In the genomic region with DNA sequence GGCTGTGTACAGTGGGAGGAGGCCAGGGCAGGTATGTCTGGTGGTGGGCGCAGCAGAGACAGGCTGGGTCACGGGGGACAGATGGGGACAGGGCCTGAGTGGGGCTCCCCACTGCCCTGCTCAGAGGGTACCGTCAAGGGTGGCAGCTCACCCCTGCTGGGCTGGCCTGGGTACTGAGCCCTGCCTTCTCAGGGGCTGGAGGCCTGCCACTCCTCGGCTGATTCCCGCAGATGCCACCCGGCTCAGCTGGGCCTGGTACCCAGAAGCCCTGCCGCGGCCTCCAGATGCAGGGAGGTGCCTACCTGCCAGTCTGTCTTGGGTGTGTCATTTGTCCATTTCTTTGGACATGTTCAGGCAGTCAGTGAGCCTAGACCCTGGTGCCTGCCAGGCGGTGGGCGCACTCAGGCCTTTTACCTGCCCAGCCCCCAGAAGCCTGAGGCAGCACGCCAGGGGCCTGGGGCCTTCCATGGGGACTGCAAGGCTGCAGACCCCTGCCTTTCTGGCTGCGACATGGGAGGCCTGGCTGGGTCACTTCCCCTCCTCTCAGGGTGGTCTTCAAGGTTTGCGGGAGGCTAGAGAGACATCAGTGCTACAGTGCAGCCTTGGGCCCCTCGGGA, we compare ENCODE assay signal across 26 cellular contexts. TPM values are rescaled to one million over a fixed set of nuclear protein-coding genes. Genes with fewer than 3 reads are reported as not detected.
DNase-seq lines count a peak whose midpoint lies in the region; ATAC-seq, FAIRE-seq and TF ChIP-seq lines count a peak whose summit lies in the region.
"Had no signal": no experiment of that assay in that cellular context is flagged by ENCODE, and none has a peak within 500 bp of the region (broad histone marks: within the 10 kb centered on the region; RNA-seq: fewer than 3 reads in every experiment).

No MANE protein-coding gene starts in this region.

- no peak for FAIRE-seq in small intestine (lab: Jason Lieb, UNC)
- FAIRE-seq: A204.1, H1, HTR-8/SVneo, RCC 7860, urothelium cell line had no signal

- H3K23ac ChIP-seq in H9 (ENCODE audit: insufficient read length, low read depth, low read length), result no peak overlapping the region

- H3K4me1 Mint-ChIP-seq in H9, result peaks cover 0 to 11% of the 10 kb centered on the region in 2 experiments; a peak in 2 of 4 replicates

- intact Hi-C loops in left lung (cut with DNase I), result no loop called here

- H3K23me2 ChIP-seq in H9 (ENCODE audit: insufficient read length, low read depth, low read length, poor library complexity, severe bottlenecking), result peaks cover 7% of the 10 kb centered on the region

- H3K18ac ChIP-seq in H9 (ENCODE audit: insufficient read length, low read depth, low read length), result no peak overlapping the region

- no peak for ATAC-seq in left lung
- ATAC-seq: activated CD8-positive, alpha-beta T cell treated with anti-CD3 and anti-CD28 coated beads, Interleukin-2, amount 10 ng/mL, durations not matched to agents 7 days and 5 days had no signal

- TF ChIP-seq CTCF in liver (IDR thresholded peaks at IDR 0.05; ENCODE audit: low read depth, low read length, missing input control) (no peak), left lung (IDR thresholded peaks at IDR 0.05) (no peak), H9 (conservative IDR thresholded peaks at IDR 0.05) (no peak)

- H3K4ac ChIP-seq in H9 (ENCODE audit: low read depth, low read length), result no peak overlapping the region

- DNase-seq in activated effector memory CD4-positive, alpha-beta T cell treated with anti-CD3 and anti-CD28 coated beads, Interleukin-2, amount 50 U/mL, for 16 hours, result peak; percentile 56
- no peak for DNase-seq in activated effector memory CD4-positive, alpha-beta T cell treated with Interleukin-2 at 50 U/mL for 16 hours
- DNase-seq in caudate nucleus (lab: John Stamatoyannopoulos, UW) (peak in 2 of 61 donors; percentile 35 to 45), small intestine (no peak), left lung (no peak), H9 (no peak), T-helper 1 cell (no peak)
- DNase-seq: activated CD4-positive, alpha-beta T cell treated with anti-CD3 and anti-CD28 coated beads for 1 hour; activated CD8-positive, alpha-beta T cell treated with anti-CD3 and anti-CD28 coated beads, Interleukin-2, amount 10 ng/mL, durations not matched to agents 7 days and 5 days; activated naive CD4-positive, alpha-beta T cell; GF-D8; NCI-H1092; NCI-H187 treated with DMSO at 0.1 percent for 48 hours; NCI-H526 treated with DMSO at 0.1 percent for 48 hours; nephron progenitor cell; SJCRH30; stimulated activated CD8-positive, alpha-beta memory T cell treated with anti-CD3 and anti-CD28 coated beads, Interleukin-4, amount 100 ng/mL, for 48 hours had no signal

- H3K27me3 ChIP-seq in liver (ENCODE audit: control insufficient read depth in 4 of 4, insufficient read depth in 4 of 4, low read length in 3 of 4), result no peaks in the 10 kb centered on the region
- H3K27me3 ChIP-seq in small intestine (ENCODE audit: control insufficient read depth in 2 of 2, insufficient read depth in 2 of 2, low read length in 2 of 2), result no peaks in the 10 kb centered on the region
- H3K27me3 ChIP-seq in left lung, result peaks cover 15 to 34% of the 10 kb centered on the region in 2 donors
- peaks cover 8% of the 10 kb centered on the region; the same call in 1 of the 2 replicates for H3K27me3 ChIP-seq in H9 (ENCODE audit: insufficient read depth, low read length)
- H3K27me3 ChIP-seq: SJCRH30 had no signal

- H3K4me2 ChIP-seq in H9 (ENCODE audit: insufficient read depth, insufficient read length, low read length), result no peak overlapping the region
- H3K4me2 ChIP-seq: KMS-11 had no signal

- H3K79me2 ChIP-seq in H9 (ENCODE audit: insufficient read depth, low read length), result no peaks in the 10 kb centered on the region

- no peak for TF ChIP-seq RAD21 in liver (IDR thresholded peaks at IDR 0.05)

- no peak overlapping the region for H2AK5ac ChIP-seq in H9 (ENCODE audit: insufficient read length, low read length)

- no peak overlapping the region for H3K9ac ChIP-seq in liver (ENCODE audit: low read depth in 1 of 2, low read length in 2 of 2)
- no peak overlapping the region for H3K9ac ChIP-seq in H9 (ENCODE audit: extremely low read depth, insufficient read length, low read length)
- H3K9ac ChIP-seq: KMS-11 had no signal

- H2BK120ac ChIP-seq in H9 (ENCODE audit: low read depth, low read length, poor library complexity, severe bottlenecking), result no peak overlapping the region

- H3K36me3 ChIP-seq in liver (ENCODE audit: control insufficient read depth in 4 of 4, insufficient read depth in 3 of 4, low read depth in 1 of 4, low read length in 3 of 4) (no peaks in the 10 kb centered on the region), small intestine (ENCODE audit: control insufficient read depth in 2 of 2, insufficient read depth in 2 of 2, low read length in 2 of 2) (no peaks in the 10 kb centered on the region), left lung (no peaks in the 10 kb centered on the region)
- H3K36me3 ChIP-seq: cardiac muscle cell, SJCRH30 had no signal

- no peak overlapping the region for H4K8ac ChIP-seq in H9 (replicated peaks; ENCODE audit: insufficient read length, low read depth, low read length)

- WGBS in liver, result 94% methylated on average over 14 of the region's 14 CpGs
- 81 to 91% (median 84%) methylated on average over 14 of the region's 14 CpGs for WGBS in small intestine, 3 donors
- WGBS in H9 (ENCODE audit: extremely low coverage, insufficient read length, low lambda C conversion rate), result no CpG with 5 or more reads among the region's 14 CpGs

- H2AFZ ChIP-seq in H9 (ENCODE audit: low read length), result no peak overlapping the region

- H2BK5ac ChIP-seq in H9 (ENCODE audit: insufficient read length, low read length), result no peak overlapping the region

- H2BK12ac ChIP-seq in H9 (ENCODE audit: insufficient read length, low read depth, low read length), result no peak overlapping the region

- no peaks in the 10 kb centered on the region for H4K20me1 ChIP-seq in H9 (ENCODE audit: control insufficient read depth, insufficient read depth, insufficient read length)

- H3K4me1 ChIP-seq in liver (ENCODE audit: control insufficient read depth in 4 of 4, insufficient read depth in 4 of 4, low read length in 3 of 4) (peaks cover 4 to 40% (median 26%) of the 10 kb centered on the region in 4 donors), small intestine (ENCODE audit: control insufficient read depth in 2 of 2, insufficient read depth in 1 of 2, low read depth in 1 of 2, low read length in 1 of 2) (peaks cover 3 to 5% of the 10 kb centered on the region in 2 donors), left lung (peaks cover 0 to 20% of the 10 kb centered on the region in 2 donors), H9 (ENCODE audit: insufficient read depth, low read length) (no peaks in the 10 kb centered on the region)

- no peak overlapping the region for H3K4me3 Mint-ChIP-seq in H9
- H3K4me3 Mint-ChIP-seq: activated CD8-positive, alpha-beta T cell treated with anti-CD3 and anti-CD28 coated beads, Interleukin-2, amount 10 ng/mL, durations not matched to agents 7 days and 5 days; nephron progenitor cell; T-helper 1 cell treated with Interleukin-12 subunit alpha and Interleukin-12 subunit beta and Interleukin-4 antibody, amounts not matched to agents 30 μg/mL and 1 μg/mL, for 36 hours had no signal

- no peak overlapping the region for H3K27ac Mint-ChIP-seq in H9
- H3K27ac Mint-ChIP-seq: activated CD8-positive, alpha-beta T cell treated with anti-CD3 and anti-CD28 coated beads, Interleukin-2, amount 10 ng/mL, durations not matched to agents 7 days and 5 days; nephron progenitor cell; T-helper 1 cell treated with Interleukin-12 subunit alpha and Interleukin-12 subunit beta and Interleukin-4 antibody, amounts not matched to agents 30 μg/mL and 1 μg/mL, for 36 hours had no signal

- no peak overlapping the region for H3K56ac ChIP-seq in H9 (ENCODE audit: insufficient read length, low read depth, low read length)

- peak overlapping the region; percentile 99 for H3K27ac ChIP-seq in caudate nucleus (ENCODE audit: low read depth, low read length)
- H3K27ac ChIP-seq in liver (ENCODE audit: low read depth in 1 of 2, low read length in 2 of 2), result peak overlapping the region; percentile 81
- peak overlapping the region; percentile 84 to 94 for H3K27ac ChIP-seq in small intestine (ENCODE audit: low read depth in 1 of 2, low read length in 1 of 2)
- H3K27ac ChIP-seq in left lung, result no peak overlapping the region
- no peak overlapping the region for H3K27ac ChIP-seq in H9 (ENCODE audit: insufficient read length, low read depth, low read length)
- H3K27ac ChIP-seq: cardiac muscle cell, KMS-11, SJCRH30 had no signal

- H3K36me3 Mint-ChIP-seq in H9 (ENCODE audit: insufficient read depth in 1 of 3, low read depth in 3 of 3), result no peaks in the 10 kb centered on the region; a peak in 1 of 7 replicates

- H3K4me3 ChIP-seq in liver (ENCODE audit: low read depth in 1 of 3, low read length in 3 of 3) (no peak overlapping the region), small intestine (ENCODE audit: low read depth in 1 of 2, low read length in 2 of 2) (no peak overlapping the region), left lung (no peak overlapping the region)
- H3K4me3 ChIP-seq: cardiac muscle cell, SJCRH30 had no signal

- no peak overlapping the region for H4K5ac ChIP-seq in H9 (ENCODE audit: insufficient read length, low read depth, low read length)

- no peak overlapping the region for H4K91ac ChIP-seq in H9 (ENCODE audit: insufficient read length, low read depth, low read length)

- H2BK15ac ChIP-seq in H9 (ENCODE audit: low read depth, low read length), result no peak overlapping the region

- no peak overlapping the region for H2BK20ac ChIP-seq in H9 (ENCODE audit: low read depth, low read length, poor library complexity, severe bottlenecking)

- H3K9me3 ChIP-seq in liver (ENCODE audit: control insufficient read depth in 4 of 4, low read length in 3 of 4) (no peaks in the 10 kb centered on the region), small intestine (ENCODE audit: control insufficient read depth, low read depth) (no peaks in the 10 kb centered on the region), left lung (no peaks in the 10 kb centered on the region), H9 (ENCODE audit: control insufficient read depth, low read depth, low read length) (no peaks in the 10 kb centered on the region)
- H3K9me3 ChIP-seq: SJCRH30 had no signal

- H3K79me1 ChIP-seq in H9 (ENCODE audit: insufficient read depth, low read depth, low read length, poor library complexity, severe bottlenecking), result no peaks in the 10 kb centered on the region

- H3K14ac ChIP-seq in H9 (ENCODE audit: insufficient read depth, low read length), result no peak overlapping the region

- no peak overlapping the region for H3T11ph ChIP-seq in H9 (ENCODE audit: low read length)

- peaks cover 32% of the 10 kb centered on the region for H3K27me3 Mint-ChIP-seq in H9 (ENCODE audit: low read depth)

- H3K9me3 Mint-ChIP-seq in H9, result no peaks in the 10 kb centered on the region; a peak in 1 of 5 replicates
- H3K9me3 Mint-ChIP-seq: nephron progenitor cell; T-helper 1 cell treated with Interleukin-12 subunit alpha and Interleukin-12 subunit beta and Interleukin-4 antibody, amounts not matched to agents 30 μg/mL and 1 μg/mL, for 36 hours had no signal

TF ChIP-seq in liver, 16 proteins besides CTCF, POLR2A, EP300 and RAD21 (continues in another document):
- no peak for TF ChIP-seq JUND (IDR thresholded peaks at IDR 0.05)
- no peak for TF ChIP-seq SP1 (IDR thresholded peaks at IDR 0.05)

RNA-seq across cellular contexts. Expression of a gene that starts 3.3 kb away (rescaled TPM):
- 10 to 100 TPM in 1 of 2 donors, 1 to 10 TPM in 1; 2.7 to 12.3 TPM for total RNA-seq in liver
- 10 to 100 TPM in 1 of 2 donors, 1 to 10 TPM in 1; 2.4 to 10.5 TPM for polyA plus RNA-seq in liver
- polyA plus RNA-seq in small intestine, result 10 to 100 TPM in 2 of 3 donors, 1 to 10 TPM in 1; 6.3 to 16.5 (median 11.6) TPM
- 1 to 10 TPM; 2.2 to 3.6 TPM for total RNA-seq in left lung
- 0.61 and 1.1 TPM in 2 replicates for total RNA-seq in H9 (2021)

Comparison
In these comparisons a context has a peak if more than half of its experiments do, and no peak if none do; other contexts are left out.
1. H3K27ac ChIP-seq: peak in caudate nucleus (single experiment), liver (2 of 2) and small intestine (2 of 2); none in left lung (0 of 2) and H9 (single experiment).